ENCODE assay signal across 17 cellular contexts in genomic region chr2:239636808-239637207, GRCh38.
"Had no signal": no experiment of that assay in that cellular context is flagged by ENCODE, and none has a peak within 500 bp of the region (broad histone marks: within the 10 kb centered on the region; RNA-seq: fewer than 3 reads in every experiment).

No MANE protein-coding gene starts in this region.

- H3K4me3 ChIP-seq: coronary artery, gastrocnemius medialis, heart right ventricle, right atrium auricular region, sigmoid colon had no signal

- H3K36me3 ChIP-seq: gastrocnemius medialis, heart right ventricle, right atrium auricular region, sigmoid colon had no signal

- DNase-seq: effector CD8-positive, alpha-beta T cell; gastrocnemius medialis; heart right ventricle; hypothalamus; kidney glomerular epithelial cell; mammary epithelial cell; naive thymus-derived CD4-positive, alpha-beta T cell; nephron progenitor cell; sigmoid colon; small intestine; stimulated activated CD4-positive, alpha-beta T cell treated with anti-CD3 and anti-CD28 coated beads, Interleukin-12 subunit alpha, Interleukin-12 subunit beta, amount 100 ng/mL, for 4 hours; stimulated activated naive CD4-positive, alpha-beta T cell treated with Interleukin-2 at 50 U/mL for 16 hours had no signal

- H3K4me3 Mint-ChIP-seq: naive thymus-derived CD4-positive, alpha-beta T cell; nephron progenitor cell; type B pancreatic cell had no signal

- FAIRE-seq: islet of Langerhans, small intestine, urothelium cell line had no signal

- ATAC-seq: gastrocnemius medialis; heart right ventricle; naive thymus-derived CD4-positive, alpha-beta T cell had no signal

- H3K27me3 ChIP-seq: gastrocnemius medialis, right atrium auricular region, sigmoid colon had no signal

- H3K27ac ChIP-seq: coronary artery, gastrocnemius medialis, heart right ventricle, right atrium auricular region, sigmoid colon had no signal

- H3K9me3 ChIP-seq: gastrocnemius medialis, right atrium auricular region had no signal

- H3K4me1 ChIP-seq: gastrocnemius medialis, heart right ventricle, right atrium auricular region, sigmoid colon had no signal

- H3K36me3 Mint-ChIP-seq: naive thymus-derived CD4-positive, alpha-beta T cell; type B pancreatic cell had no signal

- H3K27ac Mint-ChIP-seq: nephron progenitor cell, type B pancreatic cell had no signal
